In the genomic region with DNA sequence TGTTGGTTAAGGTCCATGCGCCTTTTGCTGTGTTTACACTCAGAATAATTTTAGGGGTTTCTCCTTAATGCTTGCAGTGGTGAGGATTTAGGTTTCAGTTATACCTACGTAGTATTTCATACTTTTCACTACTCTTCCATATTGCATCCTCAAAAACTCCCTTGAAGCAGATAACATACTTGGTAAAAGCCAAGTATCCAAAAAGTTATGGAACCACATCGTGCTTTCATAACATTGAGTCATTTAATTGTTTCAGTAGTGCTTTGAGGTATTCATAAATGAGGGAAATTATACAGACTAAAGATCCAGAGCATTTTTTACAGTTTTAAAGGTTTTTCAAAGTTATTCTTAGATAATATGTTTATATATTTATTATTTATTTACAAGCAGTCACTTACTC, we compare ENCODE assay signal across 3 cellular contexts.
TF ChIP-seq lines count a peak whose summit lies in the region.

No MANE protein-coding gene starts in this region.

TF ChIP-seq in SK-N-SH, 30 proteins besides CTCF, POLR2A, EP300 and RAD21 (continued from another document):
- TF ChIP-seq RXRA (IDR thresholded peaks at IDR 0.05; ENCODE audit: borderline replicate concordance, low read depth): no peak
- TF ChIP-seq CHD2 (IDR thresholded peaks at IDR 0.05; ENCODE audit: low read length, partially characterized antibody): no peak
- TF ChIP-seq EZH2phosphoT487 (IDR thresholded peaks at IDR 0.05; ENCODE audit: borderline replicate concordance, low read depth): no peak
- no peak for TF ChIP-seq FOXJ3 (CRISPR knock-in tag; IDR thresholded peaks at IDR 0.05)
- no peak for TF ChIP-seq FOSL2 (IDR thresholded peaks at IDR 0.05; ENCODE audit: borderline replicate concordance, low read depth)
- TF ChIP-seq RCOR1 (IDR thresholded peaks at IDR 0.05; ENCODE audit: low read length): no peak
- TF ChIP-seq, protein P1, sequence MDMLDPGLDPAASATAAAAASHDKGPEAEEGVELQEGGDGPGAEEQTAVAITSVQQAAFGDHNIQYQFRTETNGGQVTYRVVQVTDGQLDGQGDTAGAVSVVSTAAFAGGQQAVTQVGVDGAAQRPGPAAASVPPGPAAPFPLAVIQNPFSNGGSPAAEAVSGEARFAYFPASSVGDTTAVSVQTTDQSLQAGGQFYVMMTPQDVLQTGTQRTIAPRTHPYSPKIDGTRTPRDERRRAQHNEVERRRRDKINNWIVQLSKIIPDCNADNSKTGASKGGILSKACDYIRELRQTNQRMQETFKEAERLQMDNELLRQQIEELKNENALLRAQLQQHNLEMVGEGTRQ (IDR thresholded peaks at IDR 0.05; ENCODE audit: borderline replicate concordance, low read depth, low read length): no peak
- TF ChIP-seq, protein P2, sequence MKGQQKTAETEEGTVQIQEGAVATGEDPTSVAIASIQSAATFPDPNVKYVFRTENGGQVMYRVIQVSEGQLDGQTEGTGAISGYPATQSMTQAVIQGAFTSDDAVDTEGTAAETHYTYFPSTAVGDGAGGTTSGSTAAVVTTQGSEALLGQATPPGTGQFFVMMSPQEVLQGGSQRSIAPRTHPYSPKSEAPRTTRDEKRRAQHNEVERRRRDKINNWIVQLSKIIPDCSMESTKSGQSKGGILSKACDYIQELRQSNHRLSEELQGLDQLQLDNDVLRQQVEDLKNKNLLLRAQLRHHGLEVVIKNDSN (IDR thresholded peaks at IDR 0.05; ENCODE audit: borderline replicate concordance, low read depth): no peak
- TF ChIP-seq SIN3A (IDR thresholded peaks at IDR 0.05; ENCODE audit: borderline replicate concordance, low read depth, low read length): no peak

TF ChIP-seq in SK-N-SH treated with all-trans-retinoic acid at 6 μM for 48 hours, 23 proteins besides CTCF, POLR2A, EP300 and RAD21 (continued from another document):
- TF ChIP-seq, protein P3, sequence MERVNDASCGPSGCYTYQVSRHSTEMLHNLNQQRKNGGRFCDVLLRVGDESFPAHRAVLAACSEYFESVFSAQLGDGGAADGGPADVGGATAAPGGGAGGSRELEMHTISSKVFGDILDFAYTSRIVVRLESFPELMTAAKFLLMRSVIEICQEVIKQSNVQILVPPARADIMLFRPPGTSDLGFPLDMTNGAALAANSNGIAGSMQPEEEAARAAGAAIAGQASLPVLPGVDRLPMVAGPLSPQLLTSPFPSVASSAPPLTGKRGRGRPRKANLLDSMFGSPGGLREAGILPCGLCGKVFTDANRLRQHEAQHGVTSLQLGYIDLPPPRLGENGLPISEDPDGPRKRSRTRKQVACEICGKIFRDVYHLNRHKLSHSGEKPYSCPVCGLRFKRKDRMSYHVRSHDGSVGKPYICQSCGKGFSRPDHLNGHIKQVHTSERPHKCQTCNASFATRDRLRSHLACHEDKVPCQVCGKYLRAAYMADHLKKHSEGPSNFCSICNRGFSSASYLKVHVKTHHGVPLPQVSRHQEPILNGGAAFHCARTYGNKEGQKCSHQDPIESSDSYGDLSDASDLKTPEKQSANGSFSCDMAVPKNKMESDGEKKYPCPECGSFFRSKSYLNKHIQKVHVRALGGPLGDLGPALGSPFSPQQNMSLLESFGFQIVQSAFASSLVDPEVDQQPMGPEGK (CRISPR knock-in tag; IDR thresholded peaks at IDR 0.05; ENCODE audit: borderline replicate concordance): no peak
- TF ChIP-seq TCF4 (CRISPR knock-in tag; IDR thresholded peaks at IDR 0.05; ENCODE audit: borderline replicate concordance): no peak
- TF ChIP-seq TOX (CRISPR knock-in tag; IDR thresholded peaks at IDR 0.05; ENCODE audit: borderline replicate concordance): no peak
- no peak for TF ChIP-seq ESRRG (CRISPR knock-in tag; IDR thresholded peaks at IDR 0.05)

TF ChIP-seq in HEK293, 187 proteins besides CTCF, POLR2A, EP300 and RAD21 (continued from another document):
- TF ChIP-seq, protein P4, sequence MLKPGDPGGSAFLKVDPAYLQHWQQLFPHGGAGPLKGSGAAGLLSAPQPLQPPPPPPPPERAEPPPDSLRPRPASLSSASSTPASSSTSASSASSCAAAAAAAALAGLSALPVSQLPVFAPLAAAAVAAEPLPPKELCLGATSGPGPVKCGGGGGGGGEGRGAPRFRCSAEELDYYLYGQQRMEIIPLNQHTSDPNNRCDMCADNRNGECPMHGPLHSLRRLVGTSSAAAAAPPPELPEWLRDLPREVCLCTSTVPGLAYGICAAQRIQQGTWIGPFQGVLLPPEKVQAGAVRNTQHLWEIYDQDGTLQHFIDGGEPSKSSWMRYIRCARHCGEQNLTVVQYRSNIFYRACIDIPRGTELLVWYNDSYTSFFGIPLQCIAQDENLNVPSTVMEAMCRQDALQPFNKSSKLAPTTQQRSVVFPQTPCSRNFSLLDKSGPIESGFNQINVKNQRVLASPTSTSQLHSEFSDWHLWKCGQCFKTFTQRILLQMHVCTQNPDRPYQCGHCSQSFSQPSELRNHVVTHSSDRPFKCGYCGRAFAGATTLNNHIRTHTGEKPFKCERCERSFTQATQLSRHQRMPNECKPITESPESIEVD (tag by site-specific recombination; IDR thresholded peaks at IDR 0.05): peak; percentile 67
- no peak for TF ChIP-seq ZNF132 (tag by site-specific recombination; IDR thresholded peaks at IDR 0.05; ENCODE audit: borderline replicate concordance)
- TF ChIP-seq ZFP69B (tag by site-specific recombination; IDR thresholded peaks at IDR 0.05): no peak
- TF ChIP-seq ZSCAN23 (tag by site-specific recombination; IDR thresholded peaks at IDR 0.05): no peak
